In the genomic region with DNA sequence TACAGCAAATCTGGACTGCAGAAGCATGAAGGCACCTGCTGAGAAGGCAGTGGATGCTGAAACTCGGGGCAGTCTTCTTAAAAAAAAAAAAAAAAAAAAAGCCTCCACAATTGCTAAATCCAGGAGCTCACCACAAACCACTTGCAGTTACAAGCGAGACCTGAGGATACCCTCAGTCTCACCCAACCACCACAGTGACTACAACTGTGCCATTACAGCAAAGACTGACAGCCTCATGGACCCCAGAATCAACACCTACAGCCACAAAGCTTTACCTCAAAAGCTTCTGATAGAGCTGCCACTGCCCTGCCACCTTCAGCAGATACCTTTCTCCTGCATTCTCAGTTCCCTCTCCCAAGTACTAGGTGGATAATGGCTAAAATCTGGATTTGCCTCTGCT, we compare ENCODE assay signal across 28 cellular contexts. TPM values are rescaled to one million over a fixed set of nuclear protein-coding genes. Genes with fewer than 3 reads are reported as not detected.
"Had no signal": no experiment of that assay in that cellular context is flagged by ENCODE, and none has a peak within 500 bp of the region (broad histone marks: within the 10 kb centered on the region; RNA-seq: fewer than 3 reads in every experiment).

No MANE protein-coding gene starts in this region.

- H3K36me3 Mint-ChIP-seq: activated CD8-positive, alpha-beta memory T cell treated with anti-CD3 and anti-CD28 coated beads, Interleukin-2, amount 10 ng/mL, durations not matched to agents 7 days and 5 days; activated naive CD4-positive, alpha-beta T cell treated with anti-CD3 and anti-CD28 coated beads, Interleukin-2, amount 10 ng/mL, durations not matched to agents 7 days and 5 days; naive thymus-derived CD4-positive, alpha-beta T cell; stimulated activated memory B cell treated with anti-CD40 and anti-IgM and Interleukin-4, amounts not matched to agents 10 μg/mL and 1 μg/mL and 100 μg/mL, for 72 hours had no signal

- ATAC-seq: activated CD8-positive, alpha-beta memory T cell treated with anti-CD3 and anti-CD28 coated beads, Interleukin-2, amount 10 ng/mL, durations not matched to agents 7 days and 5 days; activated CD8-positive, alpha-beta T cell treated with anti-CD3 and anti-CD28 coated beads for 36 hours; gastroesophageal sphincter; naive thymus-derived CD4-positive, alpha-beta T cell; right lobe of liver; stimulated activated memory B cell treated with anti-CD40 and anti-IgM and Interleukin-4, amounts not matched to agents 10 μg/mL and 1 μg/mL and 100 μg/mL, for 72 hours had no signal

- H3K9me3 ChIP-seq: gastroesophageal sphincter, left ventricle myocardium inferior, right lobe of liver, stomach, suprapubic skin, transverse colon, uterus had no signal

- H3K4me1 ChIP-seq: right lobe of liver had no signal

- H3K27ac Mint-ChIP-seq: activated CD4-positive, alpha-beta T cell treated with anti-CD3 and anti-CD28 coated beads, Interleukin-2, amount 10 ng/mL, durations not matched to agents 7 days and 5 days; activated CD8-positive, alpha-beta memory T cell treated with anti-CD3 and anti-CD28 coated beads, Interleukin-2, amount 10 ng/mL, durations not matched to agents 7 days and 5 days; activated CD8-positive, alpha-beta T cell treated with anti-CD3 and anti-CD28 coated beads for 36 hours; activated naive CD4-positive, alpha-beta T cell treated with anti-CD3 and anti-CD28 coated beads, Interleukin-2, amount 10 ng/mL, durations not matched to agents 7 days and 5 days; endodermal cell; naive thymus-derived CD4-positive, alpha-beta T cell; stimulated activated memory B cell treated with anti-CD40 and anti-IgM and Interleukin-4, amounts not matched to agents 10 μg/mL and 1 μg/mL and 100 μg/mL, for 72 hours had no signal

- H3K4me3 ChIP-seq: coronary artery, gastroesophageal sphincter, left ventricle myocardium inferior, right lobe of liver, skin epidermis, stomach, suprapubic skin, transverse colon, uterus had no signal

- H3K4me3 Mint-ChIP-seq: activated CD4-positive, alpha-beta T cell treated with anti-CD3 and anti-CD28 coated beads, Interleukin-2, amount 10 ng/mL, durations not matched to agents 7 days and 5 days; activated CD8-positive, alpha-beta memory T cell treated with anti-CD3 and anti-CD28 coated beads, Interleukin-2, amount 10 ng/mL, durations not matched to agents 7 days and 5 days; activated CD8-positive, alpha-beta T cell treated with anti-CD3 and anti-CD28 coated beads for 36 hours; activated naive CD4-positive, alpha-beta T cell treated with anti-CD3 and anti-CD28 coated beads, Interleukin-2, amount 10 ng/mL, durations not matched to agents 7 days and 5 days; endodermal cell; naive thymus-derived CD4-positive, alpha-beta T cell; neural crest cell; stimulated activated memory B cell treated with anti-CD40 and anti-IgM and Interleukin-4, amounts not matched to agents 10 μg/mL and 1 μg/mL and 100 μg/mL, for 72 hours had no signal

- DNase-seq: activated CD4-positive, alpha-beta T cell treated with anti-CD3 and anti-CD28 coated beads, Interleukin-2, amount 10 ng/mL, durations not matched to agents 7 days and 5 days; activated CD4-positive, CD25-positive, alpha-beta regulatory T cell treated with anti-CD3 and anti-CD28 coated beads, Interleukin-2, amount 50 U/mL, for 72 hours; activated CD8-positive, alpha-beta memory T cell treated with anti-CD3 and anti-CD28 coated beads, Interleukin-2, amount 10 ng/mL, durations not matched to agents 7 days and 5 days; activated CD8-positive, alpha-beta T cell treated with anti-CD3 and anti-CD28 coated beads for 36 hours; activated effector memory CD4-positive, alpha-beta T cell treated with anti-CD3 and anti-CD28 coated beads, Interleukin-2, amount 50 U/mL, for 16 hours; activated naive CD4-positive, alpha-beta T cell treated with anti-CD3 and anti-CD28 coated beads, Interleukin-2, amount 10 ng/mL, durations not matched to agents 7 days and 5 days; activated T-cell treated with anti-CD3 and anti-CD28 coated beads for 4 hours; amygdala; cerebellar nuclear complex; endodermal cell; head of caudate nucleus; hypothalamus; left ventricle myocardium inferior; naive thymus-derived CD4-positive, alpha-beta T cell; posterior cingulate gyrus; right lobe of liver; stimulated activated CD4-positive, alpha-beta T cell treated with anti-CD3 and anti-CD28 coated beads, Interleukin-1b, Interleukin-23, amount 100 ng/mL, for 48 hours; stomach; transverse colon; uterus; WERI-Rb-1 had no signal

- H3K27ac ChIP-seq: coronary artery, epithelial cell of prostate, gastroesophageal sphincter, left ventricle myocardium inferior, right lobe of liver, skin epidermis, stomach, suprapubic skin, transverse colon, uterus, WERI-Rb-1 had no signal

- H3K36me3 ChIP-seq: gastroesophageal sphincter, left ventricle myocardium inferior, right lobe of liver, stomach, suprapubic skin, transverse colon, uterus, WERI-Rb-1 had no signal

- H3K27me3 ChIP-seq: gastroesophageal sphincter, right lobe of liver, stomach, suprapubic skin, transverse colon, uterus had no signal

- H3K9me3 Mint-ChIP-seq: activated CD4-positive, alpha-beta T cell treated with anti-CD3 and anti-CD28 coated beads, Interleukin-2, amount 10 ng/mL, durations not matched to agents 7 days and 5 days; activated CD8-positive, alpha-beta T cell treated with anti-CD3 and anti-CD28 coated beads for 36 hours; activated naive CD4-positive, alpha-beta T cell treated with anti-CD3 and anti-CD28 coated beads, Interleukin-2, amount 10 ng/mL, durations not matched to agents 7 days and 5 days; endodermal cell; neural crest cell had no signal

- H3K27me3 Mint-ChIP-seq: activated CD4-positive, alpha-beta T cell treated with anti-CD3 and anti-CD28 coated beads, Interleukin-2, amount 10 ng/mL, durations not matched to agents 7 days and 5 days; activated CD8-positive, alpha-beta memory T cell treated with anti-CD3 and anti-CD28 coated beads, Interleukin-2, amount 10 ng/mL, durations not matched to agents 7 days and 5 days; activated CD8-positive, alpha-beta T cell treated with anti-CD3 and anti-CD28 coated beads for 36 hours; activated naive CD4-positive, alpha-beta T cell treated with anti-CD3 and anti-CD28 coated beads, Interleukin-2, amount 10 ng/mL, durations not matched to agents 7 days and 5 days; naive thymus-derived CD4-positive, alpha-beta T cell; stimulated activated memory B cell treated with anti-CD40 and anti-IgM and Interleukin-4, amounts not matched to agents 10 μg/mL and 1 μg/mL and 100 μg/mL, for 72 hours had no signal

- H3K4me1 Mint-ChIP-seq: activated CD4-positive, alpha-beta T cell treated with anti-CD3 and anti-CD28 coated beads, Interleukin-2, amount 10 ng/mL, durations not matched to agents 7 days and 5 days; activated CD8-positive, alpha-beta memory T cell treated with anti-CD3 and anti-CD28 coated beads, Interleukin-2, amount 10 ng/mL, durations not matched to agents 7 days and 5 days; activated naive CD4-positive, alpha-beta T cell treated with anti-CD3 and anti-CD28 coated beads, Interleukin-2, amount 10 ng/mL, durations not matched to agents 7 days and 5 days; endodermal cell; naive thymus-derived CD4-positive, alpha-beta T cell; neural crest cell; stimulated activated memory B cell treated with anti-CD40 and anti-IgM and Interleukin-4, amounts not matched to agents 10 μg/mL and 1 μg/mL and 100 μg/mL, for 72 hours had no signal

RNA-seq across cellular contexts. Expression of a gene that starts 9.0 kb away (rescaled TPM):
- total RNA-seq: activated CD4-positive, alpha-beta T cell treated with anti-CD3 and anti-CD28 coated beads, Interleukin-2, amount 10 ng/mL, durations not matched to agents 7 days and 5 days; activated CD8-positive, alpha-beta memory T cell treated with anti-CD3 and anti-CD28 coated beads, Interleukin-2, amount 10 ng/mL, durations not matched to agents 7 days and 5 days; activated CD8-positive, alpha-beta T cell treated with anti-CD3 and anti-CD28 coated beads for 36 hours; naive thymus-derived CD4-positive, alpha-beta T cell; neural crest cell had no signal
- polyA plus RNA-seq: naive thymus-derived CD4-positive, alpha-beta T cell had no signal
